Comparison of ENCODE assay signal across 24 cellular contexts in genomic region chr3:166291510-166291909, GRCh38.
DNase-seq lines count a peak whose midpoint lies in the region; ATAC-seq and TF ChIP-seq lines count a peak whose summit lies in the region.
"Had no signal": no experiment of that assay in that cellular context is flagged by ENCODE, and none has a peak within 500 bp of the region (broad histone marks: within the 10 kb centered on the region; RNA-seq: fewer than 3 reads in every experiment).

No MANE protein-coding gene starts in this region.

- TF ChIP-seq CTCF in PC-9 (conservative IDR thresholded peaks at IDR 0.05) (no peak), endodermal cell (conservative IDR thresholded peaks at IDR 0.05) (peak; percentile 68)

- H3K4me1 Mint-ChIP-seq in endodermal cell = no peaks in the 10 kb centered on the region
- H3K4me1 Mint-ChIP-seq: activated naive CD8-positive, alpha-beta T cell treated with anti-CD3 and anti-CD28 coated beads, Interleukin-2, amount 10 ng/mL, durations not matched to agents 7 days and 5 days; B cell had no signal

- H3K4me2 ChIP-seq in PC-9 = 0 out of 2 replicates have a peak overlapping the region, but pooled peaks have one; percentile 4
- H3K4me2 ChIP-seq: A549, KMS-11 had no signal

- H3K27me3 Mint-ChIP-seq in endodermal cell (ENCODE audit: insufficient read depth) = no peaks in the 10 kb centered on the region
- H3K27me3 Mint-ChIP-seq: activated CD4-positive, alpha-beta memory T cell treated with anti-CD3 and anti-CD28 coated beads for 36 hours; activated naive CD8-positive, alpha-beta T cell treated with anti-CD3 and anti-CD28 coated beads, Interleukin-2, amount 10 ng/mL, durations not matched to agents 7 days and 5 days; B cell had no signal

- H3K36me3 ChIP-seq in PC-9 (ENCODE audit: low read depth) (no peaks in the 10 kb centered on the region), endodermal cell (ENCODE audit: control insufficient read depth, insufficient read depth, low read length) (no peaks in the 10 kb centered on the region)

- CTCF ChIA-PET in PC-9 (lab: Charles Lee) = interaction anchor here (0.5 kb wide), 1 partner anchor 272 kb away, joined by 3 read pairs; no protein-coding TSS in a partner anchor

- no peaks in the 10 kb centered on the region for H3K79me2 ChIP-seq in PC-9 (ENCODE audit: low read depth)

- H3K27me3 ChIP-seq in PC-9 (ENCODE audit: insufficient read depth, low read depth) (no peaks in the 10 kb centered on the region), endodermal cell (ENCODE audit: control insufficient read depth, insufficient read depth, low read length, poor library complexity, severe bottlenecking) (no peaks in the 10 kb centered on the region)

- no peaks in the 10 kb centered on the region for H3F3A ChIP-seq in PC-9 (ENCODE audit: insufficient read depth, low read depth)

- BruUV-seq in PC-9 (replicated peaks; lab: Mats Ljungman, UMichigan) = no TSS peak

- no peaks in the 10 kb centered on the region for H3K36me3 Mint-ChIP-seq in endodermal cell (ENCODE audit: low read depth)
- H3K36me3 Mint-ChIP-seq: activated CD4-positive, alpha-beta memory T cell treated with anti-CD3 and anti-CD28 coated beads for 36 hours; activated naive CD8-positive, alpha-beta T cell treated with anti-CD3 and anti-CD28 coated beads, Interleukin-2, amount 10 ng/mL, durations not matched to agents 7 days and 5 days had no signal

- H3K27ac ChIP-seq in PC-9 (no peak overlapping the region), endodermal cell (ENCODE audit: low read depth, low read length) (no peak overlapping the region)
- H3K27ac ChIP-seq: A549, KMS-11, RWPE1 had no signal

- H3K9me2 ChIP-seq in PC-9 (ENCODE audit: insufficient read depth) = no peaks in the 10 kb centered on the region

- no peak overlapping the region for H3K9ac ChIP-seq in endodermal cell (ENCODE audit: extremely low read depth, low read length, poor library complexity, severe bottlenecking)
- H3K9ac ChIP-seq: KMS-11 had no signal

- no peak overlapping the region for H3K27ac Mint-ChIP-seq in endodermal cell
- H3K27ac Mint-ChIP-seq: activated CD4-positive, alpha-beta memory T cell treated with anti-CD3 and anti-CD28 coated beads for 36 hours; activated naive CD8-positive, alpha-beta T cell treated with anti-CD3 and anti-CD28 coated beads, Interleukin-2, amount 10 ng/mL, durations not matched to agents 7 days and 5 days; B cell had no signal

- H3K9me3 ChIP-seq in PC-9 (ENCODE audit: insufficient read depth, low read depth) = no peaks in the 10 kb centered on the region
- no peaks in the 10 kb centered on the region for H3K9me3 ChIP-seq in endodermal cell (ENCODE audit: control insufficient read depth, low read length)
- H3K9me3 ChIP-seq: A549 had no signal

- ATAC-seq in HG03432 (IDR thresholded peaks at IDR 0.05; ENCODE audit: unreplicated experiment) = no peak
- ATAC-seq: A549, SK-N-SH treated with all-trans-retinoic acid at 6 μM for 48 hours had no signal

- intact Hi-C loops in PC-9 (cut with micrococcal nuclease; ENCODE audit: unreplicated experiment) = no loop called here

- H2AFZ ChIP-seq in PC-9 = no peak overlapping the region

- no peaks in the 10 kb centered on the region for H3K9me3 Mint-ChIP-seq in endodermal cell

- no peak overlapping the region for H3K4me3 Mint-ChIP-seq in endodermal cell
- H3K4me3 Mint-ChIP-seq: activated CD4-positive, alpha-beta memory T cell treated with anti-CD3 and anti-CD28 coated beads for 36 hours; activated naive CD8-positive, alpha-beta T cell treated with anti-CD3 and anti-CD28 coated beads, Interleukin-2, amount 10 ng/mL, durations not matched to agents 7 days and 5 days; B cell had no signal

- H4K20me1 ChIP-seq in PC-9 (ENCODE audit: insufficient read depth) = no peaks in the 10 kb centered on the region

- DNase-seq in NCI-H82 (lab: John Stamatoyannopoulos, UW) (peak; percentile 23), NCI-H82 treated with DMSO at 0.1 percent for 48 hours (lab: John Stamatoyannopoulos, UW; ENCODE audit: unreplicated experiment) (no peak), PC-9 (no peak), endodermal cell (peak; percentile 81), germinal center (ENCODE audit: low spot score) (no peak), SHP77 treated with DMSO at 0.1 percent for 48 hours (lab: John Stamatoyannopoulos, UW) (no peak), NCI-H2196 (lab: John Stamatoyannopoulos, UW; ENCODE audit: unreplicated experiment) (no peak)
- DNase-seq: activated CD4-positive, alpha-beta memory T cell treated with anti-CD3 and anti-CD28 coated beads for 36 hours; activated CD4-positive, CD25-positive, alpha-beta regulatory T cell; activated CD8-positive, alpha-beta memory T cell treated with anti-CD3 and anti-CD28 coated beads, Interleukin-2, amount 50 U/mL, for 48 hours; activated naive CD8-positive, alpha-beta T cell treated with anti-CD3 and anti-CD28 coated beads, Interleukin-2, amount 10 ng/mL, durations not matched to agents 7 days and 5 days; caudate nucleus; COR-L47; dermis blood vessel endothelial cell; DMS79 treated with DMSO at 0.1 percent for 48 hours; NCI-H2029 treated with DMSO at 0.1 percent for 48 hours; trophoblast cell had no signal

- WGBS in endodermal cell (ENCODE audit: insufficient coverage in 1 of 2, insufficient read length in 1 of 2), 2 experiments = 88 to 91% methylated on average over 3 to 4 of the region's 4 CpGs

- no peak overlapping the region for H3K4me3 ChIP-seq in PC-9
- no peak overlapping the region for H3K4me3 ChIP-seq in endodermal cell (ENCODE audit: low read length)
- H3K4me3 ChIP-seq: A549, lung had no signal

- H3K4me1 ChIP-seq in PC-9 (replicated peaks; ENCODE audit: insufficient read depth) = peaks cover 4% of the 10 kb centered on the region
- H3K4me1 ChIP-seq in endodermal cell (ENCODE audit: control insufficient read depth, insufficient read depth, low read length) = no peaks in the 10 kb centered on the region
- H3K4me1 ChIP-seq: A549 had no signal

- POLR2A ChIA-PET in PC-9 (lab: Charles Lee; ENCODE audit: unreplicated experiment) = no interaction called here

Comparison
In these comparisons a context has a peak if more than half of its experiments do, and no peak if none do; other contexts are left out.
1. DNase-seq: peak in NCI-H82 (single experiment) and endodermal cell (single experiment); none in NCI-H82 treated with DMSO at 0.1 percent for 48 hours (single experiment), PC-9 (0 of 2), germinal center (single experiment), SHP77 treated with DMSO at 0.1 percent for 48 hours (single experiment) and NCI-H2196 (single experiment).